ENCODE assay signal across 20 cellular contexts in genomic region chr19:50266041-50266440, GRCh38.
"Had no signal": no experiment of that assay in that cellular context is flagged by ENCODE, and none has a peak within 500 bp of the region (broad histone marks: within the 10 kb centered on the region; RNA-seq: fewer than 3 reads in every experiment).

No MANE protein-coding gene starts in this region.

- H3K27ac ChIP-seq: gastrocnemius medialis, left lung, lower lobe of right lung, stomach, testis, tibial artery, upper lobe of left lung had no signal

- H3K4me3 ChIP-seq: gastrocnemius medialis, left lung, lower lobe of right lung, stomach, testis, tibial artery, upper lobe of left lung had no signal

- H3K9me3 Mint-ChIP-seq: natural killer cell treated with Interleukin-12 subunit alpha and Interleukin-12 subunit beta and Interleukin-15 and Interleukin-18, amount 100 ng/mL, for 72 hours; neural crest cell; stimulated activated effector memory CD8-positive, alpha-beta T cell treated with anti-CD3 and anti-CD28 coated beads, Interleukin-12 subunit alpha, Interleukin-12 subunit beta, amount 100 ng/mL, for 72 hours had no signal

- H3K9me3 ChIP-seq: gastrocnemius medialis, left lung, lower lobe of right lung, stomach, testis, tibial artery, upper lobe of left lung had no signal

- H3K36me3 Mint-ChIP-seq: natural killer cell treated with Interleukin-12 subunit alpha and Interleukin-12 subunit beta and Interleukin-15 and Interleukin-18, amount 100 ng/mL, for 72 hours; stimulated activated effector memory CD8-positive, alpha-beta T cell treated with anti-CD3 and anti-CD28 coated beads, Interleukin-12 subunit alpha, Interleukin-12 subunit beta, amount 100 ng/mL, for 72 hours had no signal

- H3K27me3 ChIP-seq: gastrocnemius medialis, testis, upper lobe of left lung had no signal

- DNase-seq: cerebellar nuclear complex; cortex of kidney; effector memory CD8-positive, alpha-beta T cell; foreskin fibroblast; gastrocnemius medialis; kidney; left lung; lower lobe of right lung; naive B cell; stimulated activated CD4-positive, alpha-beta T cell treated with anti-CD3 and anti-CD28 coated beads, Interleukin-2, amount 100 ng/mL, for 24 hours; stimulated activated CD4-positive, alpha-beta T cell treated with anti-CD3 and anti-CD28 coated beads, Interleukin-4, amount 100 ng/mL, for 24 hours; stimulated activated naive CD4-positive, alpha-beta T cell treated with Interleukin-2 at 50 U/mL for 16 hours; stomach; testis; tibial artery had no signal

- ATAC-seq: effector memory CD8-positive, alpha-beta T cell; gastrocnemius medialis; sciatic nerve had no signal

- H3K27ac Mint-ChIP-seq: effector memory CD8-positive, alpha-beta T cell; natural killer cell treated with Interleukin-12 subunit alpha and Interleukin-12 subunit beta and Interleukin-15 and Interleukin-18, amount 100 ng/mL, for 72 hours; stimulated activated effector memory CD8-positive, alpha-beta T cell treated with anti-CD3 and anti-CD28 coated beads, Interleukin-12 subunit alpha, Interleukin-12 subunit beta, amount 100 ng/mL, for 72 hours had no signal

- H3K4me1 Mint-ChIP-seq: neural crest cell; stimulated activated effector memory CD8-positive, alpha-beta T cell treated with anti-CD3 and anti-CD28 coated beads, Interleukin-12 subunit alpha, Interleukin-12 subunit beta, amount 100 ng/mL, for 72 hours had no signal

- H3K4me1 ChIP-seq: gastrocnemius medialis, left lung, lower lobe of right lung, stomach, tibial artery, upper lobe of left lung had no signal

- H3K4me3 Mint-ChIP-seq: effector memory CD8-positive, alpha-beta T cell; naive B cell; natural killer cell treated with Interleukin-12 subunit alpha and Interleukin-12 subunit beta and Interleukin-15 and Interleukin-18, amount 100 ng/mL, for 72 hours; neural crest cell; stimulated activated effector memory CD8-positive, alpha-beta T cell treated with anti-CD3 and anti-CD28 coated beads, Interleukin-12 subunit alpha, Interleukin-12 subunit beta, amount 100 ng/mL, for 72 hours had no signal
